In genomic region chr1:232622981-232623380, GRCh38 we compare ENCODE assay signal across 16 cellular contexts. TPM values are rescaled to one million over a fixed set of nuclear protein-coding genes. Genes with fewer than 3 reads are reported as not detected.
DNase-seq lines count a peak whose midpoint lies in the region; ATAC-seq and TF ChIP-seq lines count a peak whose summit lies in the region.
"Had no signal": no experiment of that assay in that cellular context is flagged by ENCODE, and none has a peak within 500 bp of the region (broad histone marks: within the 10 kb centered on the region; RNA-seq: fewer than 3 reads in every experiment).

No MANE protein-coding gene starts in this region.

- peaks cover 8% of the 10 kb centered on the region for H3K9me3 ChIP-seq in endodermal cell (ENCODE audit: control insufficient read depth, low read length)
- H3K9me3 ChIP-seq: tibial nerve had no signal

- H3K36me3 Mint-ChIP-seq in GM23338 (ENCODE audit: low read depth) (no peaks in the 10 kb centered on the region), endodermal cell (ENCODE audit: low read depth) (peaks cover 3% of the 10 kb centered on the region), mesothelial cell of epicardium (no peaks in the 10 kb centered on the region)
- H3K36me3 Mint-ChIP-seq: activated naive CD4-positive, alpha-beta T cell treated with anti-CD3 and anti-CD28 coated beads, Interleukin-2, amount 50 U/mL, for 24 hours; natural killer cell had no signal

- H3K9ac ChIP-seq in endodermal cell (ENCODE audit: extremely low read depth, low read length, poor library complexity, severe bottlenecking): no peak overlapping the region

- H3K36me3 ChIP-seq in GM23338 (ENCODE audit: insufficient read depth) (no peaks in the 10 kb centered on the region), endodermal cell (ENCODE audit: control insufficient read depth, insufficient read depth, low read length) (peaks cover 28% of the 10 kb centered on the region)
- H3K36me3 ChIP-seq: tibial nerve had no signal

- H3K4me3 Mint-ChIP-seq in GM23338 (no peak overlapping the region), endodermal cell (no peak overlapping the region), mesothelial cell of epicardium (no peak overlapping the region)
- H3K4me3 Mint-ChIP-seq: activated naive CD4-positive, alpha-beta T cell treated with anti-CD3 and anti-CD28 coated beads, Interleukin-2, amount 50 U/mL, for 24 hours; natural killer cell; T-helper 17 cell had no signal

- peaks cover 2% of the 10 kb centered on the region for H3K27me3 ChIP-seq in GM23338 (ENCODE audit: insufficient read depth)
- no peaks in the 10 kb centered on the region for H3K27me3 ChIP-seq in endodermal cell (ENCODE audit: control insufficient read depth, insufficient read depth, low read length, poor library complexity, severe bottlenecking)
- H3K27me3 ChIP-seq: tibial nerve had no signal

- no peaks in the 10 kb centered on the region for H3F3A ChIP-seq in GM23338 (replicated peaks; ENCODE audit: low read depth)

- H3K4me2 ChIP-seq in GM23338: 0 out of 2 replicates have a peak overlapping the region, but pooled peaks have one; percentile 40

- no peaks in the 10 kb centered on the region for H3K9me2 ChIP-seq in GM23338 (ENCODE audit: insufficient read depth)

- no peaks in the 10 kb centered on the region for H4K20me1 ChIP-seq in GM23338 (replicated peaks; ENCODE audit: insufficient read depth)

- peaks cover 67% of the 10 kb centered on the region for H3K79me2 ChIP-seq in GM23338 (replicated peaks; ENCODE audit: insufficient read depth)

- peak overlapping the region; percentile 8; the same call in 1 of the 2 replicates for H3K27ac ChIP-seq in GM23338 (ENCODE audit: low read depth)
- H3K27ac ChIP-seq in endodermal cell (ENCODE audit: low read depth, low read length): no peak overlapping the region

- 56 to 60% methylated on average over 2 to 6 of the region's 8 CpGs for WGBS in endodermal cell (ENCODE audit: insufficient coverage in 1 of 2, insufficient read length in 1 of 2), 2 experiments

- TF ChIP-seq EP300 in Ishikawa (IDR thresholded peaks at IDR 0.05; ENCODE audit: borderline replicate concordance): no peak

- no peak for TF ChIP-seq RAD21 in Ishikawa (IDR thresholded peaks at IDR 0.05; ENCODE audit: low read depth)

- H3K27ac Mint-ChIP-seq in GM23338 (no peak overlapping the region), endodermal cell (no peak overlapping the region), mesothelial cell of epicardium (peak overlapping the region; percentile 9)
- H3K27ac Mint-ChIP-seq: activated naive CD4-positive, alpha-beta T cell treated with anti-CD3 and anti-CD28 coated beads, Interleukin-2, amount 50 U/mL, for 24 hours; natural killer cell; T-helper 17 cell had no signal

- H3K4me1 ChIP-seq in GM23338 (ENCODE audit: insufficient read depth) (peaks cover 54% of the 10 kb centered on the region), endodermal cell (ENCODE audit: control insufficient read depth, insufficient read depth, low read length) (peaks cover 11% of the 10 kb centered on the region)

- H3K27me3 Mint-ChIP-seq in GM23338 (ENCODE audit: insufficient read depth, low read depth, poor library complexity): peaks cover 4% of the 10 kb centered on the region
- H3K27me3 Mint-ChIP-seq in endodermal cell (ENCODE audit: insufficient read depth): no peaks in the 10 kb centered on the region
- H3K27me3 Mint-ChIP-seq in mesothelial cell of epicardium (ENCODE audit: low read depth): no peaks in the 10 kb centered on the region
- H3K27me3 Mint-ChIP-seq: activated naive CD4-positive, alpha-beta T cell treated with anti-CD3 and anti-CD28 coated beads, Interleukin-2, amount 50 U/mL, for 24 hours had no signal

- ATAC-seq in GM23338: peak; percentile 93
- ATAC-seq in GM18502 (IDR thresholded peaks at IDR 0.05; ENCODE audit: poor library complexity, unreplicated experiment): no peak
- no peak for ATAC-seq in HG02938 (IDR thresholded peaks at IDR 0.05; ENCODE audit: unreplicated experiment)
- no peak for ATAC-seq in GM19395 (IDR thresholded peaks at IDR 0.05; ENCODE audit: unreplicated experiment)
- ATAC-seq: natural killer cell, T-helper 17 cell had no signal

- no peak overlapping the region for H3K4me3 ChIP-seq in GM23338
- H3K4me3 ChIP-seq in endodermal cell (ENCODE audit: low read length): peak overlapping the region; percentile 22
- H3K4me3 ChIP-seq: tibial nerve had no signal

- DNase-seq in GM23338 (ENCODE audit: low spot score) (peak; percentile 91), endodermal cell (peak; percentile 92), mesothelial cell of epicardium (ENCODE audit: low spot score in 2 of 2, unreplicated experiment in 2 of 2) (no peak), ureter (ENCODE audit: low spot score) (no peak)
- DNase-seq: activated CD4-positive, CD25-positive, alpha-beta regulatory T cell treated with anti-CD3 and anti-CD28 coated beads, Interleukin-2, amount 50 U/mL, for 72 hours; caudate nucleus; natural killer cell; NCI-H1105; stimulated activated CD4-positive, alpha-beta T cell treated with anti-CD3 and anti-CD28 coated beads, Interleukin-4, amount 100 ng/mL, for 4 hours; T-helper 17 cell had no signal

- H3K4me1 Mint-ChIP-seq in GM23338 (peaks cover 83% of the 10 kb centered on the region), endodermal cell (peaks cover 59% of the 10 kb centered on the region), mesothelial cell of epicardium (peaks cover 93% of the 10 kb centered on the region)

- no peak for TF ChIP-seq CTCF in GM23338 (conservative IDR thresholded peaks at IDR 0.05; ENCODE audit: low read depth in 2 of 2)
- no peak for TF ChIP-seq CTCF in endodermal cell (conservative IDR thresholded peaks at IDR 0.05)
- no peak for TF ChIP-seq CTCF in mesothelial cell of epicardium (IDR thresholded peaks at IDR 0.05; ENCODE audit: unreplicated experiment)

- no peak overlapping the region for H2AFZ ChIP-seq in GM23338

- H3K9me3 Mint-ChIP-seq in GM23338 (no peaks in the 10 kb centered on the region), endodermal cell (no peaks in the 10 kb centered on the region), mesothelial cell of epicardium (no peaks in the 10 kb centered on the region)
- H3K9me3 Mint-ChIP-seq: activated naive CD4-positive, alpha-beta T cell treated with anti-CD3 and anti-CD28 coated beads, Interleukin-2, amount 50 U/mL, for 24 hours; natural killer cell had no signal

TF ChIP-seq in GM23338, 12 proteins besides CTCF, POLR2A, EP300 and RAD21 (continues in another document):
- no peak for TF ChIP-seq STAT1 (IDR thresholded peaks at IDR 0.05; ENCODE audit: unreplicated experiment)

TF ChIP-seq in Ishikawa, 13 proteins besides CTCF, POLR2A, EP300 and RAD21:
- TF ChIP-seq TEAD4 (IDR thresholded peaks at IDR 0.05) (peak; percentile 65), CREB1 (IDR thresholded peaks at IDR 0.05; ENCODE audit: low read depth) (no peak)
TF ChIP-seq in Ishikawa: peak in this region for 1.

RNA-seq across cellular contexts. Expression of gene SIPA1L2, which starts 7.0 kb away (rescaled TPM):
- 12.0 and 17.0 TPM in 2 replicates for total RNA-seq in GM23338 (2014; rRNA removed; shearing (Covaris generic))
- 4.1 and 4.3 TPM in 2 replicates for polyA plus RNA-seq in GM23338 (2016; fragmentation: Nextera tagmentation; extraction: Ambion mirVana)
- 10 to 100 TPM; 34.7 to 41.5 TPM for total RNA-seq in endodermal cell
- 40.1 TPM for polyA plus RNA-seq in endodermal cell (2013, experiment 1 of 2)
- 41.6 TPM for polyA plus RNA-seq in endodermal cell (2013, experiment 2 of 2)
- 78.7 to 82.0 TPM (median 81.4 TPM) in 3 replicates for total RNA-seq in mesothelial cell of epicardium
- 35.6 TPM for total RNA-seq in ureter

Comparison
In these comparisons a context has a peak if more than half of its experiments do, and no peak if none do; other contexts are left out.
1. DNase-seq: peak in GM23338 (single experiment) and endodermal cell (single experiment); none in mesothelial cell of epicardium (0 of 2) and ureter (single experiment).